ENCODE assay signal across 1 cellular context in the genomic region with DNA sequence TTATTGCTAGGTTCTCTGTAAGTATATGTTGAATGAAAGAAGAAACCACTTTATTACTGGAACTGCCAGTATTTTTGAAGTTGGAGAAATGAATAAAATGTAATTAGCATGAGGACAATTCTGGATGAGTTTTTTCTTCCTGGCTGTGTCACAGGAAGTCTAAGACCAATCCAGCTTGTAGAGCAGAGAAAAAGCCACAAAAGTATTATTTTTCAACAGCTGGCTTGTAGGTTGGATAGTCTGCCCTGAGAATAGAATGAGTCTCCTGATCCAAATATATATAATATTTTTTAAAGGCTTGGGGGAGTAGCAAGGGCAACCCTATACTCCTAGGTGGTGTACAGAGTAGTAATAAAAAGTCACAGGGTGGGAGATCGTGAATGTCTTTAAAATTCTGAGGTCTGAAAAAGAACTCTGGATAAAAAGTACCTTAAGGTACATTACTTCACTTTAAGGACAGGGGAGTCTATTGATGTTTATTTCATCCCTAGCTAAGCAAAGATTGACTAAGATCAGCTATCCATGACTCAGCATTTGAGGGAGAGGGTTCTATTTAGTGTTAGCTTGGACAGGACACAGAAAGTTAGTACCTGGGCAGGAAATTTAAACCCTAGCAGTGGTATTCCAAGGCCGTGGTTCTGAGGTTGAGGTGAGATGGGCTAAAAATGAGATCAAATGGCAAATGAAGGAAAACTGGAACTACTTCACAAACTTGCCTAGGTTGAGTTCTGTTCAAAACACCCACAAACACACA.
TF ChIP-seq lines count a peak whose summit lies in the region.

No MANE protein-coding gene starts in this region.

TF ChIP-seq in K562, 482 proteins besides CTCF, POLR2A, EP300 and RAD21 (continued from another document):
- TF ChIP-seq, protein P1, sequence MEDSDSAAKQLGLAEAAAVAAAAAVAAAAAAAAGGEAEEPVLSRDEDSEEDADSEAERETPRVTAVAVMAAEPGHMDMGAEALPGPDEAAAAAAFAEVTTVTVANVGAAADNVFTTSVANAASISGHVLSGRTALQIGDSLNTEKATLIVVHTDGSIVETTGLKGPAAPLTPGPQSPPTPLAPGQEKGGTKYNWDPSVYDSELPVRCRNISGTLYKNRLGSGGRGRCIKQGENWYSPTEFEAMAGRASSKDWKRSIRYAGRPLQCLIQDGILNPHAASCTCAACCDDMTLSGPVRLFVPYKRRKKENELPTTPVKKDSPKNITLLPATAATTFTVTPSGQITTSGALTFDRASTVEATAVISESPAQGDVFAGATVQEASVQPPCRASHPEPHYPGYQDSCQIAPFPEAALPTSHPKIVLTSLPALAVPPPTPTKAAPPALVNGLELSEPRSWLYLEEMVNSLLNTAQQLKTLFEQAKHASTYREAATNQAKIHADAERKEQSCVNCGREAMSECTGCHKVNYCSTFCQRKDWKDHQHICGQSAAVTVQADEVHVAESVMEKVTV (CRISPR knock-in tag; IDR thresholded peaks at IDR 0.05): no peak
- TF ChIP-seq KLF16 (IDR thresholded peaks at IDR 0.05) (no peak), KDM4B (IDR thresholded peaks at IDR 0.05; ENCODE audit: borderline replicate concordance in 2 of 2, low read depth in 1 of 2) (no peak), MAFF (IDR thresholded peaks at IDR 0.05; ENCODE audit: low read length) (peak; percentile 91), ZNF165 (CRISPR knock-in tag; IDR thresholded peaks at IDR 0.05; ENCODE audit: borderline replicate concordance) (no peak), ZNF232 (CRISPR knock-in tag; IDR thresholded peaks at IDR 0.05) (no peak), ARNT (IDR thresholded peaks at IDR 0.05) (no peak), ARHGAP35 (IDR thresholded peaks at IDR 0.05; ENCODE audit: partially characterized antibody) (no peak), DNMT1 (IDR thresholded peaks at IDR 0.05) (no peak), ZNF316 (IDR thresholded peaks at IDR 0.05) (peak; percentile 97)
- TF ChIP-seq, protein P2, sequence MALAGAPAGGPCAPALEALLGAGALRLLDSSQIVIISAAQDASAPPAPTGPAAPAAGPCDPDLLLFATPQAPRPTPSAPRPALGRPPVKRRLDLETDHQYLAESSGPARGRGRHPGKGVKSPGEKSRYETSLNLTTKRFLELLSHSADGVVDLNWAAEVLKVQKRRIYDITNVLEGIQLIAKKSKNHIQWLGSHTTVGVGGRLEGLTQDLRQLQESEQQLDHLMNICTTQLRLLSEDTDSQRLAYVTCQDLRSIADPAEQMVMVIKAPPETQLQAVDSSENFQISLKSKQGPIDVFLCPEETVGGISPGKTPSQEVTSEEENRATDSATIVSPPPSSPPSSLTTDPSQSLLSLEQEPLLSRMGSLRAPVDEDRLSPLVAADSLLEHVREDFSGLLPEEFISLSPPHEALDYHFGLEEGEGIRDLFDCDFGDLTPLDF (CRISPR knock-in tag; IDR thresholded peaks at IDR 0.05): no peak
- TF ChIP-seq, protein P3, sequence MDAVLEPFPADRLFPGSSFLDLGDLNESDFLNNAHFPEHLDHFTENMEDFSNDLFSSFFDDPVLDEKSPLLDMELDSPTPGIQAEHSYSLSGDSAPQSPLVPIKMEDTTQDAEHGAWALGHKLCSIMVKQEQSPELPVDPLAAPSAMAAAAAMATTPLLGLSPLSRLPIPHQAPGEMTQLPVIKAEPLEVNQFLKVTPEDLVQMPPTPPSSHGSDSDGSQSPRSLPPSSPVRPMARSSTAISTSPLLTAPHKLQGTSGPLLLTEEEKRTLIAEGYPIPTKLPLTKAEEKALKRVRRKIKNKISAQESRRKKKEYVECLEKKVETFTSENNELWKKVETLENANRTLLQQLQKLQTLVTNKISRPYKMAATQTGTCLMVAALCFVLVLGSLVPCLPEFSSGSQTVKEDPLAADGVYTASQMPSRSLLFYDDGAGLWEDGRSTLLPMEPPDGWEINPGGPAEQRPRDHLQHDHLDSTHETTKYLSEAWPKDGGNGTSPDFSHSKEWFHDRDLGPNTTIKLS (IDR thresholded peaks at IDR 0.05; ENCODE audit: borderline replicate concordance, low read depth): no peak
- TF ChIP-seq, protein P4, sequence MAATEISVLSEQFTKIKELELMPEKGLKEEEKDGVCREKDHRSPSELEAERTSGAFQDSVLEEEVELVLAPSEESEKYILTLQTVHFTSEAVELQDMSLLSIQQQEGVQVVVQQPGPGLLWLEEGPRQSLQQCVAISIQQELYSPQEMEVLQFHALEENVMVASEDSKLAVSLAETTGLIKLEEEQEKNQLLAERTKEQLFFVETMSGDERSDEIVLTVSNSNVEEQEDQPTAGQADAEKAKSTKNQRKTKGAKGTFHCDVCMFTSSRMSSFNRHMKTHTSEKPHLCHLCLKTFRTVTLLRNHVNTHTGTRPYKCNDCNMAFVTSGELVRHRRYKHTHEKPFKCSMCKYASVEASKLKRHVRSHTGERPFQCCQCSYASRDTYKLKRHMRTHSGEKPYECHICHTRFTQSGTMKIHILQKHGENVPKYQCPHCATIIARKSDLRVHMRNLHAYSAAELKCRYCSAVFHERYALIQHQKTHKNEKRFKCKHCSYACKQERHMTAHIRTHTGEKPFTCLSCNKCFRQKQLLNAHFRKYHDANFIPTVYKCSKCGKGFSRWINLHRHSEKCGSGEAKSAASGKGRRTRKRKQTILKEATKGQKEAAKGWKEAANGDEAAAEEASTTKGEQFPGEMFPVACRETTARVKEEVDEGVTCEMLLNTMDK (IDR thresholded peaks at IDR 0.05; ENCODE audit: borderline replicate concordance, insufficient read depth, low read depth, low read length, poor library complexity, severe bottlenecking): no peak
- TF ChIP-seq, protein P5, sequence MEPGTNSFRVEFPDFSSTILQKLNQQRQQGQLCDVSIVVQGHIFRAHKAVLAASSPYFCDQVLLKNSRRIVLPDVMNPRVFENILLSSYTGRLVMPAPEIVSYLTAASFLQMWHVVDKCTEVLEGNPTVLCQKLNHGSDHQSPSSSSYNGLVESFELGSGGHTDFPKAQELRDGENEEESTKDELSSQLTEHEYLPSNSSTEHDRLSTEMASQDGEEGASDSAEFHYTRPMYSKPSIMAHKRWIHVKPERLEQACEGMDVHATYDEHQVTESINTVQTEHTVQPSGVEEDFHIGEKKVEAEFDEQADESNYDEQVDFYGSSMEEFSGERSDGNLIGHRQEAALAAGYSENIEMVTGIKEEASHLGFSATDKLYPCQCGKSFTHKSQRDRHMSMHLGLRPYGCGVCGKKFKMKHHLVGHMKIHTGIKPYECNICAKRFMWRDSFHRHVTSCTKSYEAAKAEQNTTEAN (CRISPR knock-in tag; IDR thresholded peaks at IDR 0.05): no peak
- TF ChIP-seq, protein P6, sequence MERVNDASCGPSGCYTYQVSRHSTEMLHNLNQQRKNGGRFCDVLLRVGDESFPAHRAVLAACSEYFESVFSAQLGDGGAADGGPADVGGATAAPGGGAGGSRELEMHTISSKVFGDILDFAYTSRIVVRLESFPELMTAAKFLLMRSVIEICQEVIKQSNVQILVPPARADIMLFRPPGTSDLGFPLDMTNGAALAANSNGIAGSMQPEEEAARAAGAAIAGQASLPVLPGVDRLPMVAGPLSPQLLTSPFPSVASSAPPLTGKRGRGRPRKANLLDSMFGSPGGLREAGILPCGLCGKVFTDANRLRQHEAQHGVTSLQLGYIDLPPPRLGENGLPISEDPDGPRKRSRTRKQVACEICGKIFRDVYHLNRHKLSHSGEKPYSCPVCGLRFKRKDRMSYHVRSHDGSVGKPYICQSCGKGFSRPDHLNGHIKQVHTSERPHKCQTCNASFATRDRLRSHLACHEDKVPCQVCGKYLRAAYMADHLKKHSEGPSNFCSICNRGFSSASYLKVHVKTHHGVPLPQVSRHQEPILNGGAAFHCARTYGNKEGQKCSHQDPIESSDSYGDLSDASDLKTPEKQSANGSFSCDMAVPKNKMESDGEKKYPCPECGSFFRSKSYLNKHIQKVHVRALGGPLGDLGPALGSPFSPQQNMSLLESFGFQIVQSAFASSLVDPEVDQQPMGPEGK (CRISPR knock-in tag; IDR thresholded peaks at IDR 0.05; ENCODE audit: borderline replicate concordance): no peak
